8 cellular contexts compared by ENCODE assay signal in the genomic region with DNA sequence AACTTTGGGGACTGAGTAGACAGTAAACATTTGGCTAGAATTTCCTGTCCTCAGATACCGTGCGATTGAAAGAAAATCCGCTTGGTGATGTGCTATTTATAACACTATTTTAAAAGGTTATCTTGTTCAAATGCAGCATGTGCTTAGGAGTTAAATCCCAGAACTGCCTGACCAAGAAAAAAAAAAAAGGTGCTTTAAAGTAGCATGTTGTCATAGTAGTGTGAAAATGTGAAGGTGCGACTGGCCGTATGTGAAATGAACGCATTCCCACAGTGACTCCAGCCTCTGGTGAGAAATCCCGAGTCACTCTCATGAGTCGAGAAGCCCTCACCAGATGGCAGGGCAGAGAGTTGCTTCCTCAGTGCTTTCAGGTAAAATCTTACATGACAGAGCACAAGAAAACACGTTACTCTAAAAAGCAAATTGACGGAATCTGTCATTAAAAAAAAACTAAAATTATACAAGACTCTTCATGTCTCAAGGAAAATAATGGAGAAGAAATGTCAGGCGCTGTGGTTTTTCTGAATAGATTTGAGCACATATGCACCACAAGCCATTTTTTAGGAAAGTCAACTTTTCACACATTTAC. TPM values are rescaled to one million over a fixed set of nuclear protein-coding genes. Genes with fewer than 3 reads are reported as not detected.
A peak's percentile ranks its signal among the peaks of the same experiment; 100 is the strongest.
DNase-seq lines count a peak whose midpoint lies in the region; ATAC-seq and TF ChIP-seq lines count a peak whose summit lies in the region.

No MANE protein-coding gene starts in this region.

- no peak overlapping the region for H3K4me3 Mint-ChIP-seq in stimulated activated naive CD8-positive, alpha-beta T cell treated with anti-CD3 and anti-CD28 coated beads, Interleukin-15, amount 100 ng/mL, for 72 hours
- H3K4me3 Mint-ChIP-seq in activated T-helper 2 cell treated with anti-CD3 and anti-CD28 coated beads, Interferon-gamma antibody, Interleukin-2, Interleukin-4, amounts not matched to agents 10 μg/mL and 5 μg/mL and 100 μg/mL, durations not matched to agents 14 hours and 24 hours and 36 hours (ENCODE audit: low read depth) = peak overlapping the region; percentile 33

- H3K4me3 ChIP-seq in left lung = no peak overlapping the region

- no peaks in the 10 kb centered on the region for H3K27me3 ChIP-seq in left lung

- no peak for DNase-seq in stimulated activated naive CD8-positive, alpha-beta T cell treated with anti-CD3 and anti-CD28 coated beads, Interleukin-15, amount 100 ng/mL, for 72 hours
- DNase-seq in stimulated activated naive CD8-positive, alpha-beta T cell treated with anti-CD3 and anti-CD28 coated beads, Interleukin-15, Interleukin-2, amounts not matched to agents 100 U/mL and 50 U/mL, for 24 hours = no peak
- no peak for DNase-seq in activated T-helper 2 cell treated with anti-CD3 and anti-CD28 coated beads, Interferon-gamma antibody, Interleukin-2, Interleukin-4, amounts not matched to agents 10 μg/mL and 5 μg/mL and 100 μg/mL, durations not matched to agents 14 hours and 24 hours and 36 hours (ENCODE audit: low spot score)
- DNase-seq in left lung (no peak), HuH-7.5 (ENCODE audit: low spot score) (no peak), NCI-H2171 (lab: John Stamatoyannopoulos, UW) (no peak), cortex of kidney (lab: John Stamatoyannopoulos, UW) (no peak)

- intact Hi-C loops in activated T-helper 2 cell treated with anti-CD3 and anti-CD28 coated beads, Interferon-gamma antibody, Interleukin-2, Interleukin-4, amounts not matched to agents 10 μg/mL and 5 μg/mL and 100 μg/mL, durations not matched to agents 14 hours and 24 hours and 36 hours (cut with micrococcal nuclease) = loop anchor here (10.0 kb wide), 2 partner anchors 441 to 971 kb away; no protein-coding TSS in a partner anchor
- intact Hi-C loops in left lung (cut with DNase I) = no loop called here

- peaks cover 70% of the 10 kb centered on the region for H3K4me1 Mint-ChIP-seq in stimulated activated naive CD8-positive, alpha-beta T cell treated with anti-CD3 and anti-CD28 coated beads, Interleukin-15, amount 100 ng/mL, for 72 hours
- peaks cover 73% of the 10 kb centered on the region for H3K4me1 Mint-ChIP-seq in activated T-helper 2 cell treated with anti-CD3 and anti-CD28 coated beads, Interferon-gamma antibody, Interleukin-2, Interleukin-4, amounts not matched to agents 10 μg/mL and 5 μg/mL and 100 μg/mL, durations not matched to agents 14 hours and 24 hours and 36 hours (ENCODE audit: low read depth)

- H3K36me3 Mint-ChIP-seq in activated T-helper 2 cell treated with anti-CD3 and anti-CD28 coated beads, Interferon-gamma antibody, Interleukin-2, Interleukin-4, amounts not matched to agents 10 μg/mL and 5 μg/mL and 100 μg/mL, durations not matched to agents 14 hours and 24 hours and 36 hours (ENCODE audit: low read depth) = peaks cover 8% of the 10 kb centered on the region

- H3K36me3 ChIP-seq in left lung = no peaks in the 10 kb centered on the region

- no peaks in the 10 kb centered on the region for H3K27me3 Mint-ChIP-seq in stimulated activated naive CD8-positive, alpha-beta T cell treated with anti-CD3 and anti-CD28 coated beads, Interleukin-15, amount 100 ng/mL, for 72 hours
- no peaks in the 10 kb centered on the region for H3K27me3 Mint-ChIP-seq in activated T-helper 2 cell treated with anti-CD3 and anti-CD28 coated beads, Interferon-gamma antibody, Interleukin-2, Interleukin-4, amounts not matched to agents 10 μg/mL and 5 μg/mL and 100 μg/mL, durations not matched to agents 14 hours and 24 hours and 36 hours (ENCODE audit: low read depth)

- ATAC-seq in stimulated activated naive CD8-positive, alpha-beta T cell treated with anti-CD3 and anti-CD28 coated beads, Interleukin-15, amount 100 ng/mL, for 72 hours = no peak
- no peak for ATAC-seq in stimulated activated naive CD8-positive, alpha-beta T cell treated with anti-CD3 and anti-CD28 coated beads, Interleukin-15, Interleukin-2, amounts not matched to agents 100 U/mL and 50 U/mL, for 24 hours
- ATAC-seq in left lung = no peak
- no peak for ATAC-seq in GM21360 (IDR thresholded peaks at IDR 0.05; ENCODE audit: unreplicated experiment)

- peak overlapping the region; percentile 91 to 93 for H3K27ac ChIP-seq in left lung

- peaks cover 20 to 56% of the 10 kb centered on the region in 2 donors for H3K4me1 ChIP-seq in left lung

- TF ChIP-seq CTCF in left lung (IDR thresholded peaks at IDR 0.05) = no peak

- H3K9me3 ChIP-seq in left lung = no peaks in the 10 kb centered on the region

- peaks cover 0 to 4% of the 10 kb centered on the region in 2 donors for H3K9me3 Mint-ChIP-seq in stimulated activated naive CD8-positive, alpha-beta T cell treated with anti-CD3 and anti-CD28 coated beads, Interleukin-15, amount 100 ng/mL, for 72 hours
- H3K9me3 Mint-ChIP-seq in activated T-helper 2 cell treated with anti-CD3 and anti-CD28 coated beads, Interferon-gamma antibody, Interleukin-2, Interleukin-4, amounts not matched to agents 10 μg/mL and 5 μg/mL and 100 μg/mL, durations not matched to agents 14 hours and 24 hours and 36 hours = peaks cover 11% of the 10 kb centered on the region

- peak overlapping the region; percentile 55 to 100 for H3K27ac Mint-ChIP-seq in stimulated activated naive CD8-positive, alpha-beta T cell treated with anti-CD3 and anti-CD28 coated beads, Interleukin-15, amount 100 ng/mL, for 72 hours
- H3K27ac Mint-ChIP-seq in activated T-helper 2 cell treated with anti-CD3 and anti-CD28 coated beads, Interferon-gamma antibody, Interleukin-2, Interleukin-4, amounts not matched to agents 10 μg/mL and 5 μg/mL and 100 μg/mL, durations not matched to agents 14 hours and 24 hours and 36 hours = peak overlapping the region; percentile 98

RNA-seq across cellular contexts. Expression of gene KLF6, which starts 18.4 kb away (rescaled TPM):
- total RNA-seq in activated T-helper 2 cell treated with anti-CD3 and anti-CD28 coated beads, Interferon-gamma antibody, Interleukin-2, Interleukin-4, amounts not matched to agents 10 μg/mL and 5 μg/mL and 100 μg/mL, durations not matched to agents 14 hours and 24 hours and 36 hours = 126 and 129 TPM in 2 replicates
- total RNA-seq in left lung = 100 to 1,000 TPM; 158 to 217 TPM
